Comparison of ENCODE assay signal across 17 cellular contexts in the genomic region with DNA sequence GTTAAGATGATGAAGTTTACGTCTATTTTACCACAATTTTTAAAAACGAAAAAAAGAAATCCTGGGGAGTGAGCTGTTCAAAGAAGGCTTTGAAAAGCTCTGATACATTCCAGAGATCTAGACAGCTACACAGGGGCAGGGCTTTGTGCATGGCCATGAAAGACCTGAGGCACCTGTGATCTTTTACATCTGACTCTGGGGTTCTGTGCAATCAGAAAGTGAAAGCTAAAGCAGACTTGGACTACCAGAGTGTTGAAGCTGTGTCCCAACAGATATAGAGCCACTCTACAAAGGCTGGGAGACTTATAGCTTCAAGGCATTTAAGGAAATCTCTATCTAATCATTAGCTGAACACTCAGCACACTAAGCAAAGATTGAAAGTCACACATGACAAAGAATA. TPM values are rescaled to one million over a fixed set of nuclear protein-coding genes. Genes with fewer than 3 reads are reported as not detected.
DNase-seq lines count a peak whose midpoint lies in the region; ATAC-seq and TF ChIP-seq lines count a peak whose summit lies in the region.
"Had no signal": no experiment of that assay in that cellular context is flagged by ENCODE, and none has a peak within 500 bp of the region (broad histone marks: within the 10 kb centered on the region; RNA-seq: fewer than 3 reads in every experiment).

No MANE protein-coding gene starts in this region.

- peak; percentile 77 for ATAC-seq in GM18511 (IDR thresholded peaks at IDR 0.05; ENCODE audit: unreplicated experiment)
- peak; percentile 59 for ATAC-seq in GM21447 (IDR thresholded peaks at IDR 0.05; ENCODE audit: unreplicated experiment)
- ATAC-seq in HG03135 (IDR thresholded peaks at IDR 0.05; ENCODE audit: unreplicated experiment) = peak; percentile 71
- ATAC-seq in mucosa of descending colon = no peak
- no peak for ATAC-seq in body of pancreas
- ATAC-seq: foreskin keratinocyte, HCT116 had no signal

- intact Hi-C loops in mucosa of descending colon (cut with DNase I, micrococcal nuclease) = no loop called here
- intact Hi-C loops in body of pancreas (cut with DNase I) = no loop called here

- DNase-seq in glomerular visceral epithelial cell (ENCODE audit: extremely low spot score) = peak; percentile 9
- no peak for DNase-seq in mucosa of descending colon
- no peak for DNase-seq in body of pancreas
- DNase-seq in T-helper 1 cell = no peak
- no peak for DNase-seq in H7
- DNase-seq: activated CD4-positive, alpha-beta T cell treated with anti-CD3 and anti-CD28 coated beads for 48 hours; effector CD4-positive, alpha-beta T cell; foreskin keratinocyte; NCI-H226; PC-9; retina; T-helper 2 cell had no signal

- WGBS in body of pancreas, 2 donors = 61 to 66% methylated on average over 2 of the region's 2 CpGs

- H3K36me3 ChIP-seq in mucosa of descending colon (ENCODE audit: low read depth) (no peaks in the 10 kb centered on the region), body of pancreas (replicated peaks in 1 of 2; ENCODE audit: insufficient read depth in 1 of 2, low read depth in 2 of 2) (no peaks in the 10 kb centered on the region), H7 (replicated peaks; ENCODE audit: control insufficient read depth, insufficient read depth, low read length) (no peaks in the 10 kb centered on the region)

- H3K27ac ChIP-seq in body of pancreas = no peak overlapping the region
- H3K27ac ChIP-seq: foreskin keratinocyte, PC-9 had no signal

- H3K9me3 ChIP-seq in mucosa of descending colon (no peaks in the 10 kb centered on the region), body of pancreas (no peaks in the 10 kb centered on the region)

- TF ChIP-seq CTCF in mucosa of descending colon (IDR thresholded peaks at IDR 0.05) = no peak
- no peak for TF ChIP-seq CTCF in body of pancreas (IDR thresholded peaks at IDR 0.05)

- H3K4me1 ChIP-seq in mucosa of descending colon (ENCODE audit: low read depth) (no peaks in the 10 kb centered on the region), body of pancreas (peaks cover 10% of the 10 kb centered on the region)

- H3K4me3 ChIP-seq in mucosa of descending colon = no peak overlapping the region
- H3K4me3 ChIP-seq in body of pancreas = no peak overlapping the region
- H3K4me3 ChIP-seq in H7 (ENCODE audit: insufficient read depth, low read depth, low read length) = no peak overlapping the region
- H3K4me3 ChIP-seq: PC-9 had no signal

- TF ChIP-seq POLR2A in body of pancreas (IDR thresholded peaks at IDR 0.05) = no peak

- no peaks in the 10 kb centered on the region for H3K27me3 ChIP-seq in body of pancreas
- H3K27me3 ChIP-seq in H7 (ENCODE audit: control insufficient read depth, insufficient read depth, low read length) = no peaks in the 10 kb centered on the region
- H3K27me3 ChIP-seq: foreskin keratinocyte had no signal

RNA-seq across cellular contexts. Expression of a gene that starts 34.1 kb away (rescaled TPM):
- 1 to 10 TPM in 2 of 3 donors, under 1 TPM in 1; 0.58 to 8.5 (median 2.0) TPM for total RNA-seq in mucosa of descending colon
- total RNA-seq in body of pancreas = 1 to 10 TPM; 2.6 to 3.1 TPM
- total RNA-seq in H7 (2014; rRNA removed; shearing (Covaris generic)) = 4.4 and 6.3 TPM in 2 replicates
- total RNA-seq: B cell had no signal

Comparison
In these comparisons a context has a peak if more than half of its experiments do, and no peak if none do; other contexts are left out.
1. ATAC-seq: peak in GM18511 (single experiment), GM21447 (single experiment) and HG03135 (single experiment); none in mucosa of descending colon (single experiment) and body of pancreas (single experiment).